ENCODE assay signal across 8 cellular contexts in genomic region chr6:16759646-16760535, GRCh38. TPM values are rescaled to one million over a fixed set of nuclear protein-coding genes. Genes with fewer than 3 reads are reported as not detected.
DNase-seq lines count a peak whose midpoint lies in the region; ATAC-seq and TF ChIP-seq lines count a peak whose summit lies in the region.

No MANE protein-coding gene starts in this region.

- CTCF ChIA-PET in Caco-2 (lab: Charles Lee): interaction anchor here (1.0 kb wide), 1 partner anchor 247 kb away, joined by 3 read pairs; no protein-coding TSS in a partner anchor
- CTCF ChIA-PET in T-cell (lab: Charles Lee): interaction anchor here in 1 of 2 donors (0.7 to 3.3 kb wide), 15 partner anchors 9 to 436 kb away, joined by 3 to 21 read pairs (median 4); no protein-coding TSS in a partner anchor

- H3K27me3 Mint-ChIP-seq in Caco-2 (ENCODE audit: insufficient read depth, unreplicated experiment) (no peaks in the 10 kb centered on the region), T-cell (no peaks in the 10 kb centered on the region), progenitor cell of endocrine pancreas (no peaks in the 10 kb centered on the region)

- H3K36me3 ChIP-seq in Caco-2 (ENCODE audit: control insufficient read depth, insufficient read depth, low read length) (no peaks in the 10 kb centered on the region; the same call in 1 of the 2 replicates), upper lobe of right lung (no peaks in the 10 kb centered on the region)

- no peaks in the 10 kb centered on the region for H3K27me3 ChIP-seq in Caco-2 (replicated peaks; ENCODE audit: control insufficient read depth, insufficient read depth, low read length)
- H3K27me3 ChIP-seq in upper lobe of right lung: no peaks in the 10 kb centered on the region

- peak overlapping the region; percentile 75 for H3K4me3 ChIP-seq in Caco-2 (ENCODE audit: low read depth, low read length)
- H3K4me3 ChIP-seq in upper lobe of right lung: peak overlapping the region; percentile 72

- no TSS peak for BruUV-seq in Caco-2 (replicated peaks; lab: Mats Ljungman, UMichigan)

- no peak for TF ChIP-seq CTCF in Caco-2 (IDR thresholded peaks at IDR 0.05; ENCODE audit: insufficient read depth in 1 of 2, low read depth in 1 of 2, low read length in 1 of 2, severe bottlenecking in 1 of 2, unreplicated experiment in 1 of 2)
- TF ChIP-seq CTCF in progenitor cell of endocrine pancreas (IDR thresholded peaks at IDR 0.05; ENCODE audit: unreplicated experiment): peak; percentile 19
- TF ChIP-seq CTCF in upper lobe of right lung (IDR thresholded peaks at IDR 0.05): peak; percentile 30

- DNase-seq in Caco-2 (peak; percentile 76 to 83), KG1 (lab: John Stamatoyannopoulos, UW) (peak; percentile 40), T-cell (peak; percentile 48 to 76 (median 62)), amniotic epithelial cell (ENCODE audit: low read depth) (peak; percentile 89), left cardiac atrium (peak; percentile 94), progenitor cell of endocrine pancreas (ENCODE audit: low spot score, unreplicated experiment) (peak; percentile 75), upper lobe of right lung (peak; percentile 95)

- H3K36me3 Mint-ChIP-seq in Caco-2 (ENCODE audit: insufficient read depth, unreplicated experiment) (peaks cover 4% of the 10 kb centered on the region), T-cell (peaks cover 3% of the 10 kb centered on the region), progenitor cell of endocrine pancreas (ENCODE audit: insufficient read depth) (no peaks in the 10 kb centered on the region)

- POLR2A ChIA-PET in Caco-2 (lab: Charles Lee): interaction anchor here (0.6 to 1.0 kb wide), 2 partner anchors 9 to 287 kb away, joined by 5 read pairs; no protein-coding TSS in a partner anchor
- POLR2A ChIA-PET in T-cell (lab: Charles Lee): interaction anchor here (0.5 to 1.4 kb wide), 12 partner anchors 10 to 437 kb away, joined by 3 to 21 read pairs (median 4); no protein-coding TSS in a partner anchor

- H3K4me3 Mint-ChIP-seq in Caco-2 (ENCODE audit: unreplicated experiment) (peak overlapping the region; percentile 100), T-cell (peak overlapping the region; percentile 85 to 98 (median 97)), progenitor cell of endocrine pancreas (ENCODE audit: low read depth) (peak overlapping the region; percentile 93)

- H3K4me1 ChIP-seq in Caco-2: peaks cover 30% of the 10 kb centered on the region
- peaks cover 37% of the 10 kb centered on the region for H3K4me1 ChIP-seq in upper lobe of right lung

- no peaks in the 10 kb centered on the region for H3K9me3 ChIP-seq in Caco-2
- H3K9me3 ChIP-seq in upper lobe of right lung: no peaks in the 10 kb centered on the region

- H3K9me3 Mint-ChIP-seq in Caco-2 (ENCODE audit: unreplicated experiment) (no peaks in the 10 kb centered on the region), T-cell (no peaks in the 10 kb centered on the region), progenitor cell of endocrine pancreas (ENCODE audit: low read depth) (no peaks in the 10 kb centered on the region)

- H3K27ac ChIP-seq in upper lobe of right lung: peak overlapping the region; percentile 97

- H3K4me1 Mint-ChIP-seq in Caco-2 (ENCODE audit: low read depth, unreplicated experiment) (peaks cover 23% of the 10 kb centered on the region), T-cell (peaks cover 49 to 63% (median 59%) of the 10 kb centered on the region in 3 donors), progenitor cell of endocrine pancreas (ENCODE audit: low read depth) (peaks cover 47% of the 10 kb centered on the region)

- intact Hi-C loops in Caco-2 (cut with micrococcal nuclease; ENCODE audit: unreplicated experiment): loop anchor here (5.0 kb wide), 2 partner anchors 88 to 327 kb away; no protein-coding TSS in a partner anchor
- intact Hi-C loops in left cardiac atrium (cut with DNase I): loop anchor here (5.0 to 10.0 kb wide), 5 partner anchors 218 to 428 kb away; no protein-coding TSS in a partner anchor
- intact Hi-C loops in upper lobe of right lung (cut with DNase I): loop anchor here (10.0 kb wide), 1 partner anchor 425 kb away; no protein-coding TSS in a partner anchor

- ATAC-seq in GM21423 (IDR thresholded peaks at IDR 0.05; ENCODE audit: unreplicated experiment): peak; percentile 34
- ATAC-seq in T-cell (replicated peaks in 1 of 4): peak; percentile 17 to 39 (median 27)
- peak; percentile 82 to 89 for ATAC-seq in left cardiac atrium
- peak; percentile 81 for ATAC-seq in upper lobe of right lung

- H3K27ac Mint-ChIP-seq in Caco-2 (ENCODE audit: unreplicated experiment) (peak overlapping the region; percentile 97), T-cell (peak overlapping the region; percentile 85 to 96), progenitor cell of endocrine pancreas (peak overlapping the region; percentile 95)

RNA-seq across cellular contexts. Expression of gene ATXN1, which starts 1.4 kb away (rescaled TPM):
- total RNA-seq in Caco-2 (2022) (14.2 and 15.2 TPM in 2 replicates), T-cell (100 to 1,000 TPM in 1 of 5 donors, 10 to 100 TPM in 4; 65.1 to 101 (median 77.5) TPM), left cardiac atrium (10 to 100 TPM; 34.6 to 36.7 TPM), progenitor cell of endocrine pancreas (35.8 and 37.5 TPM in 2 replicates), upper lobe of right lung (71.2 TPM)

Comparison
In these comparisons a context has a peak if more than half of its experiments do, and no peak if none do; other contexts are left out.
1. Peak in every context shown above with its lines: DNase-seq, ATAC-seq, H3K4me3 ChIP-seq and H3K27ac ChIP-seq.
2. DNase-seq: peak in every context shown above with its lines; median percentile 95 in upper lobe of right lung; 94 in left cardiac atrium; 89 in amniotic epithelial cell; 80 in Caco-2; 75 in progenitor cell of endocrine pancreas; 62 in T-cell; 40 in KG1.
3. CTCF ChIP-seq: peak in progenitor cell of endocrine pancreas (single experiment) and upper lobe of right lung (single experiment); none in Caco-2 (0 of 2).
4. ATAC-seq: peak in every context shown above with its lines; median percentile 86 in left cardiac atrium; 81 in upper lobe of right lung; 34 in GM21423; 27 in T-cell.